In the genomic region with DNA sequence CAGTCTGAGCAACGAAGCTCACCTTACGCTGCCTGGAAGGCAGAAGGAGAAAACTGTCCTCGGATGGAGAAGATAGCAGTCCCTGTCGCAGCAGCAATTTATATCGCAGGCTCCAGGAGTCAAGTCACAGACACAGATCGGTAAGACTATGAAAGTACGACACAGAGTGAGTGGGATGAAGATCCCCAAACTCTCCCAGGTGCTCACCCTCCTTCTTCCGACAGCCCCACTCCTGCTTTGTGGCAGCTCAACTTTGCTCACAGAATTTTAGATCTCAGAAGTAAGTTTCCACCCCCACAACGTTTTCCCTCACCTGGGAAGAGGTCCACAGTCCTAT, we compare ENCODE assay signal across 1 cellular context.
TF ChIP-seq lines count a peak whose summit lies in the region.

No MANE protein-coding gene starts in this region.

TF ChIP-seq in WTC11, 78 proteins besides CTCF, POLR2A, EP300 and RAD21 (continued from another document):
- TF ChIP-seq PREB (CRISPR knock-in tag; IDR thresholded peaks at IDR 0.05; ENCODE audit: borderline replicate concordance), result no peak
- no peak for TF ChIP-seq ZNF532 (CRISPR knock-in tag; IDR thresholded peaks at IDR 0.05; ENCODE audit: borderline replicate concordance)
- TF ChIP-seq E2F5 (CRISPR knock-in tag; IDR thresholded peaks at IDR 0.05), result no peak
- TF ChIP-seq KAT7 (CRISPR knock-in tag; IDR thresholded peaks at IDR 0.05; ENCODE audit: borderline replicate concordance), result no peak
- TF ChIP-seq NFYB (CRISPR knock-in tag; conservative IDR thresholded peaks at IDR 0.05; ENCODE audit: low read depth), result no peak
- no peak for TF ChIP-seq ZMAT4 (CRISPR knock-in tag; IDR thresholded peaks at IDR 0.05)
